9 cellular contexts compared by ENCODE assay signal in the genomic region with DNA sequence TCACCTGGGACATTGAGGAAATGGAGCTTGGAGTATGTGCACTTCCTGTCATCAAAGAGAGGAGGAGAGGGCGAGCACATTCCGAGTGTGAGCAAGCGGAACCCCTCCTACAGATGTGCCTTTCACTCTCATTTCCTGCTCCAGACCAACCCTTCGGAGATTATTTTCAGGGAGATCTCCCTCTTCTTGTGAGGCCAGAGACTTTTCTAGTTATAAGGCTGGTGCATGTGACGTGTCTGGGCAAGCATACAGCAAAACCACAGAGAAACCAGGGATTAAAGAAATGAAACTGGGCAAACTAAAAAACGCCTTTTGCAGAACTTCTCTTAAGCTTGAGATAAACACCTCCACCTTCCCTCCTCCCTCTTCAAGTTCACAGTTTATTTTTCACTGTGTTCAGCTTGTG.
A peak's percentile ranks its signal among the peaks of the same experiment; 100 is the strongest.
DNase-seq lines count a peak whose midpoint lies in the region; ATAC-seq and TF ChIP-seq lines count a peak whose summit lies in the region.
"Had no signal": no experiment of that assay in that cellular context is flagged by ENCODE, and none has a peak within 500 bp of the region (broad histone marks: within the 10 kb centered on the region; RNA-seq: fewer than 3 reads in every experiment).

No MANE protein-coding gene starts in this region.

- TF ChIP-seq CTCF in foreskin fibroblast (IDR thresholded peaks at IDR 0.05; ENCODE audit: low read depth, low read length): peak; percentile 4
- no peak for TF ChIP-seq CTCF in Peyer's patch (IDR thresholded peaks at IDR 0.05)

- no peak for TF ChIP-seq POLR2A in Peyer's patch (IDR thresholded peaks at IDR 0.05)

- DNase-seq in H4 (ENCODE audit: low spot score): peak; percentile 57
- DNase-seq in RPMI7951 (ENCODE audit: low read depth): peak; percentile 60
- DNase-seq in foreskin fibroblast: no peak
- no peak for DNase-seq in stimulated activated naive B cell treated with anti-CD40 and anti-IgM and Interleukin-4, amounts not matched to agents 10 μg/mL and 1 μg/mL and 100 μg/mL, for 72 hours
- DNase-seq in Peyer's patch: no peak
- DNase-seq in SIG-M5 treated with dmso at 0.1 percent for 504 hours (lab: John Stamatoyannopoulos, UW; ENCODE audit: unreplicated experiment): no peak
- DNase-seq: activated T-cell treated with anti-CD3 and anti-CD28 coated beads, Interleukin-2, amount 50 U/mL, for 1 hour; erythroblast had no signal

- H3K4me3 Mint-ChIP-seq in stimulated activated naive B cell treated with anti-CD40 and anti-IgM and Interleukin-4, amounts not matched to agents 10 μg/mL and 1 μg/mL and 100 μg/mL, for 72 hours: peak overlapping the region; percentile 18 to 23

- no peaks in the 10 kb centered on the region for H3K4me1 ChIP-seq in Peyer's patch

- H3K27ac Mint-ChIP-seq in stimulated activated naive B cell treated with anti-CD40 and anti-IgM and Interleukin-4, amounts not matched to agents 10 μg/mL and 1 μg/mL and 100 μg/mL, for 72 hours: peak overlapping the region; percentile 47

- H3K27me3 Mint-ChIP-seq in stimulated activated naive B cell treated with anti-CD40 and anti-IgM and Interleukin-4, amounts not matched to agents 10 μg/mL and 1 μg/mL and 100 μg/mL, for 72 hours: no peaks in the 10 kb centered on the region

- H3K4me1 Mint-ChIP-seq in stimulated activated naive B cell treated with anti-CD40 and anti-IgM and Interleukin-4, amounts not matched to agents 10 μg/mL and 1 μg/mL and 100 μg/mL, for 72 hours: peaks cover 23 to 27% of the 10 kb centered on the region in 2 donors

- H3K27ac ChIP-seq in Peyer's patch: no peak overlapping the region

- H3K4me3 ChIP-seq in foreskin fibroblast (ENCODE audit: low read depth in 1 of 2, low read length in 2 of 2) (no peak overlapping the region), Peyer's patch (no peak overlapping the region)

- no peaks in the 10 kb centered on the region for H3K9me3 Mint-ChIP-seq in stimulated activated naive B cell treated with anti-CD40 and anti-IgM and Interleukin-4, amounts not matched to agents 10 μg/mL and 1 μg/mL and 100 μg/mL, for 72 hours

- no peaks in the 10 kb centered on the region for H3K36me3 ChIP-seq in Peyer's patch

- H3K36me3 Mint-ChIP-seq in stimulated activated naive B cell treated with anti-CD40 and anti-IgM and Interleukin-4, amounts not matched to agents 10 μg/mL and 1 μg/mL and 100 μg/mL, for 72 hours: no peaks in the 10 kb centered on the region

- H3K27me3 ChIP-seq in Peyer's patch: no peaks in the 10 kb centered on the region

- no peaks in the 10 kb centered on the region for H3K9me3 ChIP-seq in Peyer's patch

- ATAC-seq in stimulated activated naive B cell treated with anti-CD40 and anti-IgM and Interleukin-4, amounts not matched to agents 10 μg/mL and 1 μg/mL and 100 μg/mL, for 72 hours (replicated peaks): peak; percentile 86 to 88
- no peak for ATAC-seq in HG03521 (IDR thresholded peaks at IDR 0.05; ENCODE audit: unreplicated experiment)

Comparison
In these comparisons a context has a peak if more than half of its experiments do, and no peak if none do; other contexts are left out.
1. DNase-seq: peak in H4 (single experiment) and RPMI7951 (single experiment); none in foreskin fibroblast (0 of 2), stimulated activated naive B cell treated with anti-CD40 and anti-IgM and Interleukin-4, amounts not matched to agents 10 μg/mL and 1 μg/mL and 100 μg/mL, for 72 hours (single experiment), Peyer's patch (0 of 3) and SIG-M5 treated with dmso at 0.1 percent for 504 hours (single experiment).